8 cellular contexts compared by ENCODE assay signal in the genomic region with DNA sequence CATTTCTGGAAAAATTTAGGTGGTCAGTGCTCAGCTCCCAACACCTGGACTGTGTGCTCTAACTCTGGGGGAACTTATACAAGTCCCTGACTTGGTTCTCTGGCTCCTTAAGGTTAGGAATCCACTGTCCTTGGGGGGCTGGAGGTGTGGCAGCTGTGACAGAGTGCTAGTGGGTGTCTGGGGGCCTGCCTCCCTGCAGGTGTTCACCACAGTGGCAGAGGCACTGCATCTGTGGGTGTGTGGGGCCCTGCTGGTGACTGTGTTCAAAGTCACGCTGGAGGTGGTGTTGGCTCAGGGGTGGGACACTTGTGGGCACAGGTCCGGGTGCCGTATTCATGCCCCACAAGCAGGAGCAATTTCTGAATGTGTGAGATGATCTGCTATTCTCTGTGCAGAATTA.
A peak's percentile ranks its signal among the peaks of the same experiment; 100 is the strongest.
DNase-seq lines count a peak whose midpoint lies in the region; ATAC-seq and TF ChIP-seq lines count a peak whose summit lies in the region.
"Not testable (repeated sequence)": the region's sequence is repeated elsewhere in the genome, so short reads cannot be mapped to it uniquely, and the experiment has no call there.

No MANE protein-coding gene starts in this region.

- TF ChIP-seq CTCF in CD4-positive, alpha-beta T cell (IDR thresholded peaks at IDR 0.05); chondrocyte (IDR thresholded peaks at IDR 0.05): not testable (repeated sequence)

- not testable (repeated sequence) for H3K27ac ChIP-seq in CD4-positive, alpha-beta T cell (ENCODE audit: low read depth, low read length)

- intact Hi-C loops in CD4-positive, alpha-beta T cell (cut with DNase I, micrococcal nuclease); activated CD4-positive, alpha-beta T cell treated with anti-CD3 and anti-CD28 coated beads for 36 hours (cut with DNase I, micrococcal nuclease): not testable (repeated sequence)

- H3K4me3 Mint-ChIP-seq in CD4-positive, alpha-beta T cell; activated CD4-positive, alpha-beta T cell treated with anti-CD3 and anti-CD28 coated beads for 36 hours; activated CD8-positive, alpha-beta memory T cell treated with anti-CD3 and anti-CD28 coated beads, Interleukin-2, amount 10 ng/mL, durations not matched to agents 7 days and 5 days; activated T-cell treated with anti-CD3 and anti-CD28 coated beads, Interleukin-2, amount 50 U/mL, for 72 hours; chondrocyte (ENCODE audit: unreplicated experiment); naive thymus-derived CD8-positive, alpha-beta T cell: not testable (repeated sequence)

- DNase-seq in CD4-positive, alpha-beta T cell, result peak in 2 of 10 experiments; percentile 0 to 32
- DNase-seq in activated CD4-positive, alpha-beta T cell treated with anti-CD3 and anti-CD28 coated beads for 36 hours, result peak; percentile 11
- peak; percentile 2 for DNase-seq in activated CD8-positive, alpha-beta memory T cell treated with anti-CD3 and anti-CD28 coated beads, Interleukin-2, amount 10 ng/mL, durations not matched to agents 7 days and 5 days
- DNase-seq in activated T-cell treated with anti-CD3 and anti-CD28 coated beads, Interleukin-2, amount 50 U/mL, for 72 hours, result peak in 1 of 2 donors; percentile 9
- peak; percentile 47 for DNase-seq in chondrocyte (ENCODE audit: low spot score)
- DNase-seq in naive thymus-derived CD8-positive, alpha-beta T cell, result peak in 3 of 10 donors; percentile 0 to 3 (median 1)
- peak; percentile 1 for DNase-seq in stimulated activated CD4-positive, alpha-beta T cell treated with anti-CD3 and anti-CD28 coated beads, Interleukin-1b, Interleukin-23, amount 100 ng/mL, for 48 hours
- peak; percentile 3 for DNase-seq in stimulated activated naive CD8-positive, alpha-beta T cell treated with anti-CD3 and anti-CD28 coated beads, Interleukin-15, Interleukin-2, amounts not matched to agents 100 U/mL and 50 U/mL, for 24 hours

- H3K27ac Mint-ChIP-seq in CD4-positive, alpha-beta T cell; activated CD4-positive, alpha-beta T cell treated with anti-CD3 and anti-CD28 coated beads for 36 hours; activated CD8-positive, alpha-beta memory T cell treated with anti-CD3 and anti-CD28 coated beads, Interleukin-2, amount 10 ng/mL, durations not matched to agents 7 days and 5 days; activated T-cell treated with anti-CD3 and anti-CD28 coated beads, Interleukin-2, amount 50 U/mL, for 72 hours; chondrocyte (ENCODE audit: unreplicated experiment); naive thymus-derived CD8-positive, alpha-beta T cell: not testable (repeated sequence)

- not testable (repeated sequence) for H3K27me3 ChIP-seq in CD4-positive, alpha-beta T cell (ENCODE audit: control insufficient read depth, insufficient read depth, low read length)

- POLR2A ChIA-PET in CD4-positive, alpha-beta T cell (lab: Charles Lee); activated CD4-positive, alpha-beta T cell treated with anti-CD3 and anti-CD28 coated beads for 36 hours (lab: Charles Lee); naive thymus-derived CD8-positive, alpha-beta T cell (lab: Charles Lee): not testable (repeated sequence)

- H3K27me3 Mint-ChIP-seq in CD4-positive, alpha-beta T cell; activated CD4-positive, alpha-beta T cell treated with anti-CD3 and anti-CD28 coated beads for 36 hours; activated CD8-positive, alpha-beta memory T cell treated with anti-CD3 and anti-CD28 coated beads, Interleukin-2, amount 10 ng/mL, durations not matched to agents 7 days and 5 days; activated T-cell treated with anti-CD3 and anti-CD28 coated beads, Interleukin-2, amount 50 U/mL, for 72 hours (ENCODE audit: low read depth); chondrocyte (ENCODE audit: low read depth); naive thymus-derived CD8-positive, alpha-beta T cell: not testable (repeated sequence)

- peak; percentile 22 for ATAC-seq in CD4-positive, alpha-beta T cell (ENCODE audit: poor library complexity)
- peak; percentile 53 for ATAC-seq in activated CD4-positive, alpha-beta T cell treated with anti-CD3 and anti-CD28 coated beads for 36 hours
- ATAC-seq in activated CD8-positive, alpha-beta memory T cell treated with anti-CD3 and anti-CD28 coated beads, Interleukin-2, amount 10 ng/mL, durations not matched to agents 7 days and 5 days, result not testable (repeated sequence)
- peak; percentile 59 to 80 for ATAC-seq in activated T-cell treated with anti-CD3 and anti-CD28 coated beads, Interleukin-2, amount 50 U/mL, for 72 hours (replicated peaks in 1 of 2)
- ATAC-seq in naive thymus-derived CD8-positive, alpha-beta T cell, result peak; percentile 64 to 66
- ATAC-seq in stimulated activated naive CD8-positive, alpha-beta T cell treated with anti-CD3 and anti-CD28 coated beads, Interleukin-15, Interleukin-2, amounts not matched to agents 100 U/mL and 50 U/mL, for 24 hours, result peak; percentile 63

- CTCF ChIA-PET in CD4-positive, alpha-beta T cell (lab: Charles Lee); activated CD4-positive, alpha-beta T cell treated with anti-CD3 and anti-CD28 coated beads for 36 hours (lab: Charles Lee); activated CD8-positive, alpha-beta memory T cell treated with anti-CD3 and anti-CD28 coated beads, Interleukin-2, amount 10 ng/mL, durations not matched to agents 7 days and 5 days (lab: Charles Lee): not testable (repeated sequence)

- not testable (repeated sequence) for H3K4me1 Mint-ChIP-seq in CD4-positive, alpha-beta T cell (ENCODE audit: low read depth); activated CD4-positive, alpha-beta T cell treated with anti-CD3 and anti-CD28 coated beads for 36 hours; activated CD8-positive, alpha-beta memory T cell treated with anti-CD3 and anti-CD28 coated beads, Interleukin-2, amount 10 ng/mL, durations not matched to agents 7 days and 5 days; activated T-cell treated with anti-CD3 and anti-CD28 coated beads, Interleukin-2, amount 50 U/mL, for 72 hours (ENCODE audit: low read depth); chondrocyte (ENCODE audit: low read depth); naive thymus-derived CD8-positive, alpha-beta T cell

- H3K9me3 ChIP-seq in CD4-positive, alpha-beta T cell (ENCODE audit: control insufficient read depth, low read length), result not testable (repeated sequence)

- H3K9me3 Mint-ChIP-seq in CD4-positive, alpha-beta T cell; activated CD4-positive, alpha-beta T cell treated with anti-CD3 and anti-CD28 coated beads for 36 hours (ENCODE audit: low read depth); activated CD8-positive, alpha-beta memory T cell treated with anti-CD3 and anti-CD28 coated beads, Interleukin-2, amount 10 ng/mL, durations not matched to agents 7 days and 5 days (ENCODE audit: low read depth); activated T-cell treated with anti-CD3 and anti-CD28 coated beads, Interleukin-2, amount 50 U/mL, for 72 hours; chondrocyte (ENCODE audit: low read depth); naive thymus-derived CD8-positive, alpha-beta T cell: not testable (repeated sequence)

- not testable (repeated sequence) for H3K36me3 Mint-ChIP-seq in CD4-positive, alpha-beta T cell (ENCODE audit: low read depth); activated CD4-positive, alpha-beta T cell treated with anti-CD3 and anti-CD28 coated beads for 36 hours (ENCODE audit: low read depth); activated CD8-positive, alpha-beta memory T cell treated with anti-CD3 and anti-CD28 coated beads, Interleukin-2, amount 10 ng/mL, durations not matched to agents 7 days and 5 days; activated T-cell treated with anti-CD3 and anti-CD28 coated beads, Interleukin-2, amount 50 U/mL, for 72 hours (ENCODE audit: insufficient read depth in 2 of 2); chondrocyte (ENCODE audit: low read depth); naive thymus-derived CD8-positive, alpha-beta T cell
